In the genomic region with DNA sequence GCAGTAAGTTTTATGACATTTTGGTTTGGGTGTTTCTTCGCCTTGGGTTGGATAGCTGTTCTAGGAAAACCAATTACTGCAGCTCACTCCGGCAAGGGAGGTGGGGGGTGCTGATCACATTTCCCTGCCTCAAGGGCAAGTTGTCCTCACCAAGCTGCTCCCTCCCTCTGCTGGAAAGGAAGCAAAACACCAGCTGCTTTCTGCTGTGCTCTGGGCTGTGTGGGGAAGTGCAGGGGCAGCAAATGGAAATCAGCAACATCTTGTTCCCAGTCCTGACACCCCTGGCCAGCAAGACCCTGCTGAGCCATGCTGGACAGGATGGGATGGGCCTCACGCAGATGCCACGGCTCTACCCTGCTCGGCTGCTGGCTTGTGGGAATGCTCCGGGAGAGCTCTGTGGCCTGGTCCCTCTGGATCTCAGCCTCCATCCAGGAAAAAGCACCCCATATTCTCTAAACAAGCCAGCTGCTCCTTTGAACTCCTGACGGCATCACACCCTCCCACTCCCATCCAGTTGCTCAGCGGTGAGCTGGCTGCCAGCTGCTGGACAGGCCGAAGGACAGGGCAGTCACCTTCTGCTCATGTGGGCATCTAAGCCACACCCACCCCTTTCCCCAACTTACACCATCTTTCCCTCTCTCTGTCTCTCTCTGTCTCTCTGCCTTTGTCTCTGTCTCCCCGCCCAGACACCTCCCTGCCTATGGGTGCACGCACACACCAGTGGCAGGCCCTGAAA, we compare ENCODE assay signal across 9 cellular contexts. TPM values are rescaled to one million over a fixed set of nuclear protein-coding genes. Genes with fewer than 3 reads are reported as not detected.
DNase-seq lines count a peak whose midpoint lies in the region; FAIRE-seq and TF ChIP-seq lines count a peak whose summit lies in the region.
"Had no signal": no experiment of that assay in that cellular context is flagged by ENCODE, and none has a peak within 500 bp of the region (broad histone marks: within the 10 kb centered on the region; RNA-seq: fewer than 3 reads in every experiment).

No MANE protein-coding gene starts in this region.

- no peak for FAIRE-seq in GM12891 (lab: Jason Lieb, UNC)

- no peaks in the 10 kb centered on the region for H3K9me3 ChIP-seq in H9 (ENCODE audit: control insufficient read depth, low read depth, low read length)

- H3K27ac ChIP-seq in H9 (ENCODE audit: insufficient read length, low read depth, low read length) (no peak overlapping the region), RWPE1 (no peak overlapping the region)
- H3K27ac ChIP-seq: dorsolateral prefrontal cortex had no signal

- H3K36me3 Mint-ChIP-seq in H9 (ENCODE audit: insufficient read depth in 1 of 3, low read depth in 3 of 3): peaks cover 0 to 5% (median 0%) of the 10 kb centered on the region in 3 experiments; a peak in 2 of 7 replicates

- H3K14ac ChIP-seq in H9 (ENCODE audit: insufficient read depth, low read length): no peak overlapping the region

- H3K4me3 ChIP-seq in foreskin fibroblast (ENCODE audit: low read depth in 1 of 2, low read length in 2 of 2): no peak overlapping the region
- H3K4me3 ChIP-seq: dorsolateral prefrontal cortex had no signal

- no peak overlapping the region for H3K18ac ChIP-seq in H9 (ENCODE audit: insufficient read length, low read depth, low read length)

- H2BK15ac ChIP-seq in H9 (ENCODE audit: low read depth, low read length): no peak overlapping the region

- no peak overlapping the region for H3K9ac ChIP-seq in H9 (ENCODE audit: extremely low read depth, insufficient read length, low read length)

- H2AK5ac ChIP-seq in H9 (ENCODE audit: insufficient read length, low read length): no peak overlapping the region

- no peak overlapping the region for H2BK20ac ChIP-seq in H9 (ENCODE audit: low read depth, low read length, poor library complexity, severe bottlenecking)

- no peaks in the 10 kb centered on the region for H3K79me2 ChIP-seq in H9 (ENCODE audit: insufficient read depth, low read length)

- H4K20me1 ChIP-seq in H9 (ENCODE audit: control insufficient read depth, insufficient read depth, insufficient read length): no peaks in the 10 kb centered on the region

- H3K4me1 ChIP-seq in H9 (ENCODE audit: insufficient read depth, low read length): peaks cover 11% of the 10 kb centered on the region

- no CpG with 5 or more reads among the region's 11 CpGs for WGBS in H9 (ENCODE audit: extremely low coverage, insufficient read length, low lambda C conversion rate)

- TF ChIP-seq POLR2A in GM12891 (IDR thresholded peaks at IDR 0.05; ENCODE audit: low read depth, low read length): no peak

- H3K4ac ChIP-seq in H9 (ENCODE audit: low read depth, low read length): no peak overlapping the region

- H4K5ac ChIP-seq in H9 (ENCODE audit: insufficient read length, low read depth, low read length): no peak overlapping the region

- POLR2A ChIA-PET in RWPE1 (lab: Yijun Ruan, JAX; ENCODE audit: low non-redundant PET): no interaction called here

- no peaks in the 10 kb centered on the region for H3K23me2 ChIP-seq in H9 (ENCODE audit: insufficient read length, low read depth, low read length, poor library complexity, severe bottlenecking)

- peaks cover 33% of the 10 kb centered on the region for H3K27me3 Mint-ChIP-seq in H9 (ENCODE audit: low read depth)

- H2AFZ ChIP-seq in H9 (ENCODE audit: low read length): no peak overlapping the region

- H3K9me3 Mint-ChIP-seq in H9: peaks cover 4 to 7% of the 10 kb centered on the region in 2 experiments; a peak in 4 of 5 replicates

- no peak overlapping the region for H2BK12ac ChIP-seq in H9 (ENCODE audit: insufficient read length, low read depth, low read length)

- no peak overlapping the region for H3K4me3 Mint-ChIP-seq in H9

- peaks cover 36 to 39% of the 10 kb centered on the region in 2 experiments for H3K4me1 Mint-ChIP-seq in H9

- no peak overlapping the region for H2BK120ac ChIP-seq in H9 (ENCODE audit: low read depth, low read length, poor library complexity, severe bottlenecking)

- CTCF ChIA-PET in RWPE1 (lab: Yijun Ruan, JAX): interaction anchor here (0.5 to 1.2 kb wide), 9 partner anchors 10 to 219 kb away, joined by 3 to 10 read pairs (median 3); no protein-coding TSS in a partner anchor

- no peak overlapping the region for H3K4me2 ChIP-seq in H9 (ENCODE audit: insufficient read depth, insufficient read length, low read length)

- H3K23ac ChIP-seq in H9 (ENCODE audit: insufficient read length, low read depth, low read length): no peak overlapping the region

- H4K8ac ChIP-seq in H9 (replicated peaks; ENCODE audit: insufficient read length, low read depth, low read length): no peak overlapping the region

- H3K27me3 ChIP-seq in H9 (ENCODE audit: insufficient read depth, low read length): no peaks in the 10 kb centered on the region; the same call in 1 of the 2 replicates

- no peaks in the 10 kb centered on the region for H3K79me1 ChIP-seq in H9 (ENCODE audit: insufficient read depth, low read depth, low read length, poor library complexity, severe bottlenecking)

- DNase-seq in H9 (peak; percentile 81), RWPE1 (ENCODE audit: low spot score) (peak; percentile 50), foreskin fibroblast (peak; percentile 40 to 76), retina (peak; percentile 47), KG1 (lab: John Stamatoyannopoulos, UW) (no peak), GM12891 (ENCODE audit: insufficient read length, low spot score) (no peak)
- DNase-seq in activated CD8-positive, alpha-beta memory T cell treated with anti-CD3 and anti-CD28 coated beads, Interleukin-2, amount 50 U/mL, for 48 hours: no peak
- DNase-seq in activated naive CD4-positive, alpha-beta T cell treated with Interleukin-2 at 50 U/mL for 16 hours: no peak

- H3T11ph ChIP-seq in H9 (ENCODE audit: low read length): no peak overlapping the region

- H3K27ac Mint-ChIP-seq in H9: 0 out of 7 replicates have a peak overlapping the region, but pooled peaks of 1 of the 3 experiments have one; percentile 62

- H3K56ac ChIP-seq in H9 (ENCODE audit: insufficient read length, low read depth, low read length): no peak overlapping the region

- H4K91ac ChIP-seq in H9 (ENCODE audit: insufficient read length, low read depth, low read length): no peak overlapping the region

- peak; percentile 61 for TF ChIP-seq CTCF in H9 (conservative IDR thresholded peaks at IDR 0.05)
- TF ChIP-seq CTCF in RWPE1 (conservative IDR thresholded peaks at IDR 0.05; ENCODE audit: low read depth): no peak
- TF ChIP-seq CTCF in foreskin fibroblast (IDR thresholded peaks at IDR 0.05; ENCODE audit: low read depth, low read length): peak; percentile 77

- no peak overlapping the region for H2BK5ac ChIP-seq in H9 (ENCODE audit: insufficient read length, low read length)

TF ChIP-seq in GM12891, 5 proteins besides CTCF, POLR2A, EP300 and RAD21:
- TF ChIP-seq TAF1 (IDR thresholded peaks at IDR 0.05; ENCODE audit: low read depth, low read length) (no peak), POU2F2 (IDR thresholded peaks at IDR 0.05; ENCODE audit: low read depth, low read length) (no peak), POLR2AphosphoS5 (IDR thresholded peaks at IDR 0.05; ENCODE audit: low read depth, low read length) (no peak), SPI1 (IDR thresholded peaks at IDR 0.05; ENCODE audit: low read depth, low read length) (no peak), PAX5 (IDR thresholded peaks at IDR 0.05; ENCODE audit: insufficient read depth, low read length, severe bottlenecking) (no peak)

RNA-seq across cellular contexts. Expression of a gene that starts 52.4 kb away (rescaled TPM):
- total RNA-seq in H9 (2021): 337 and 356 TPM in 2 replicates
- 139 TPM for polyA plus RNA-seq in GM12891 (2012; ENCODE audit: low read depth, missing spikeins)

Comparison
In these comparisons a context has a peak if more than half of its experiments do, and no peak if none do; other contexts are left out.
1. DNase-seq: peak in H9 (single experiment), RWPE1 (single experiment), foreskin fibroblast (2 of 2) and retina (single experiment); none in KG1 (single experiment), activated CD8-positive, alpha-beta memory T cell treated with anti-CD3 and anti-CD28 coated beads, Interleukin-2, amount 50 U/mL, for 48 hours (single experiment), GM12891 (single experiment) and activated naive CD4-positive, alpha-beta T cell treated with Interleukin-2 at 50 U/mL for 16 hours (single experiment).